1 cellular context compared by ENCODE assay signal in the genomic region with DNA sequence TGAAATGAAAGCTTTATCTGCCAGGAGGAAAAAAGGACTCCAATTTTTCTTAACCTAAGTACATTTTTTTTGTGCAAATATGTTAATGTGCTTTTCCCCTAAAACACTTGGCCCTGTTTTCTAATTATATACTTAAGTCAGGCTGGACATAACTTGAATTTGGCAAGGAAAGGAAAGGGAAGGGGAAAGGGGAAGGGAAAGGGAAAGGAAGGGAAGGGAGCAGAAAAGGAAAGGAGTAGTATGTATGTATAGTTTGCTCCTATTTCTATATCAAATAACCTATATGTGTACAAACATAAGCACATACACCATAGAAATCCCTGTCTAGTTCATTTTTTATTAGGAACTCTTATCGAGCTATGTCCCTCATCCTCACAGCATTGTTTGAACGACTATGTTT.
TF ChIP-seq lines count a peak whose summit lies in the region.

No MANE protein-coding gene starts in this region.

TF ChIP-seq in GM23338, 12 proteins besides CTCF, POLR2A, EP300 and RAD21:
- TF ChIP-seq, protein P1, sequence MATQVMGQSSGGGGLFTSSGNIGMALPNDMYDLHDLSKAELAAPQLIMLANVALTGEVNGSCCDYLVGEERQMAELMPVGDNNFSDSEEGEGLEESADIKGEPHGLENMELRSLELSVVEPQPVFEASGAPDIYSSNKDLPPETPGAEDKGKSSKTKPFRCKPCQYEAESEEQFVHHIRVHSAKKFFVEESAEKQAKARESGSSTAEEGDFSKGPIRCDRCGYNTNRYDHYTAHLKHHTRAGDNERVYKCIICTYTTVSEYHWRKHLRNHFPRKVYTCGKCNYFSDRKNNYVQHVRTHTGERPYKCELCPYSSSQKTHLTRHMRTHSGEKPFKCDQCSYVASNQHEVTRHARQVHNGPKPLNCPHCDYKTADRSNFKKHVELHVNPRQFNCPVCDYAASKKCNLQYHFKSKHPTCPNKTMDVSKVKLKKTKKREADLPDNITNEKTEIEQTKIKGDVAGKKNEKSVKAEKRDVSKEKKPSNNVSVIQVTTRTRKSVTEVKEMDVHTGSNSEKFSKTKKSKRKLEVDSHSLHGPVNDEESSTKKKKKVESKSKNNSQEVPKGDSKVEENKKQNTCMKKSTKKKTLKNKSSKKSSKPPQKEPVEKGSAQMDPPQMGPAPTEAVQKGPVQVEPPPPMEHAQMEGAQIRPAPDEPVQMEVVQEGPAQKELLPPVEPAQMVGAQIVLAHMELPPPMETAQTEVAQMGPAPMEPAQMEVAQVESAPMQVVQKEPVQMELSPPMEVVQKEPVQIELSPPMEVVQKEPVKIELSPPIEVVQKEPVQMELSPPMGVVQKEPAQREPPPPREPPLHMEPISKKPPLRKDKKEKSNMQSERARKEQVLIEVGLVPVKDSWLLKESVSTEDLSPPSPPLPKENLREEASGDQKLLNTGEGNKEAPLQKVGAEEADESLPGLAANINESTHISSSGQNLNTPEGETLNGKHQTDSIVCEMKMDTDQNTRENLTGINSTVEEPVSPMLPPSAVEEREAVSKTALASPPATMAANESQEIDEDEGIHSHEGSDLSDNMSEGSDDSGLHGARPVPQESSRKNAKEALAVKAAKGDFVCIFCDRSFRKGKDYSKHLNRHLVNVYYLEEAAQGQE (IDR thresholded peaks at IDR 0.05; ENCODE audit: unreplicated experiment), result no peak
- TF ChIP-seq CREB1 (CRISPR knock-in tag; IDR thresholded peaks at IDR 0.05; ENCODE audit: low read depth) (no peak), ZNF331 (CRISPR knock-in tag; IDR thresholded peaks at IDR 0.05; ENCODE audit: low read depth) (no peak), ZNF462 (CRISPR knock-in tag; IDR thresholded peaks at IDR 0.05) (no peak), POLR2AphosphoS5 (IDR thresholded peaks at IDR 0.05; ENCODE audit: low read depth) (no peak)
- TF ChIP-seq, protein P2, sequence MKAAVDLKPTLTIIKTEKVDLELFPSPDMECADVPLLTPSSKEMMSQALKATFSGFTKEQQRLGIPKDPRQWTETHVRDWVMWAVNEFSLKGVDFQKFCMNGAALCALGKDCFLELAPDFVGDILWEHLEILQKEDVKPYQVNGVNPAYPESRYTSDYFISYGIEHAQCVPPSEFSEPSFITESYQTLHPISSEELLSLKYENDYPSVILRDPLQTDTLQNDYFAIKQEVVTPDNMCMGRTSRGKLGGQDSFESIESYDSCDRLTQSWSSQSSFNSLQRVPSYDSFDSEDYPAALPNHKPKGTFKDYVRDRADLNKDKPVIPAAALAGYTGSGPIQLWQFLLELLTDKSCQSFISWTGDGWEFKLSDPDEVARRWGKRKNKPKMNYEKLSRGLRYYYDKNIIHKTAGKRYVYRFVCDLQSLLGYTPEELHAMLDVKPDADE (IDR thresholded peaks at IDR 0.05), result no peak
